Comparison of ENCODE assay signal across 8 cellular contexts in genomic region chr10:19860107-19860506, GRCh38.
"Had no signal": no experiment of that assay in that cellular context is flagged by ENCODE, and none has a peak within 500 bp of the region (broad histone marks: within the 10 kb centered on the region; RNA-seq: fewer than 3 reads in every experiment).

No MANE protein-coding gene starts in this region.

- ATAC-seq: GM23338, K562 had no signal

- H2AFZ ChIP-seq: GM23338 had no signal

- H3K4me3 ChIP-seq: GM23338, K562 had no signal

- H3K4me2 ChIP-seq: GM23338 had no signal

- H3K27ac ChIP-seq: HL-60 had no signal

- DNase-seq: H9, HCEC 1CT, IMR-90 had no signal

- FAIRE-seq: H1, H54, K562 had no signal
